Comparison of ENCODE assay signal across 18 cellular contexts in the genomic region with DNA sequence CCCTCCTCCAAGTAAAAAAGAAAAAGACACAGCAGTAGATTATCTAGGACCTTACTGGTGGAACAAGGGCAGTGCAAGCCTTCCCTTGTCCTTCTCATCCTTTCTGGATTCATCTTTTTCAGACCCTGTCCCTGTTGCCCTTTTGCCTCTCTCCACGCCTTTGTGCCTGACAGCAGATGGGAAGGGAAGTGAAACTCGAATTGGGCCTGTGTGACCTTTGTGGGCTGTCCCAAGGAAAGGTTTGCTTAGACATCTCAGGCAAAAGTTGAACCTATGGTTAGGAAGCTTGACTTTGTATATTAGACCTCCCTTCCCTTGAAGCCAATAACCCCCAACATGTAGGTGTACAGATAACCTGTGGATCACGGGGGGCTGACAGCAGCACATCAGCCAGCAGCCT.
A peak's percentile ranks its signal among the peaks of the same experiment; 100 is the strongest.
DNase-seq lines count a peak whose midpoint lies in the region; ATAC-seq and TF ChIP-seq lines count a peak whose summit lies in the region.
"Had no signal": no experiment of that assay in that cellular context is flagged by ENCODE, and none has a peak within 500 bp of the region (broad histone marks: within the 10 kb centered on the region; RNA-seq: fewer than 3 reads in every experiment).

No MANE protein-coding gene starts in this region.

- no peak overlapping the region for H2AFZ ChIP-seq in OCI-LY3 (ENCODE audit: low read depth, low read length)
- H2AFZ ChIP-seq in PC-9 = no peak overlapping the region
- H2AFZ ChIP-seq: GM23248, parathyroid adenoma had no signal

- H3K4me3 ChIP-seq in OCI-LY3 (ENCODE audit: low read length) = peak overlapping the region; percentile 41; the same call in 1 of the 2 replicates
- H3K4me3 ChIP-seq in PC-9 = no peak overlapping the region
- H3K4me3 ChIP-seq: esophagus muscularis mucosa, GM23248, K562 had no signal

- no peaks in the 10 kb centered on the region for H4K20me1 ChIP-seq in OCI-LY3 (ENCODE audit: insufficient read depth, low read length)
- H4K20me1 ChIP-seq in PC-9 (ENCODE audit: insufficient read depth) = no peaks in the 10 kb centered on the region; the same call in none of the 2 replicates

- POLR2A ChIA-PET in PC-9 (lab: Charles Lee; ENCODE audit: unreplicated experiment) = no interaction called here

- peak overlapping the region; percentile 29 for H3K27ac Mint-ChIP-seq in activated naive CD4-positive, alpha-beta T cell treated with anti-CD3 and anti-CD28 coated beads, Interleukin-2, amount 10 ng/mL, durations not matched to agents 7 days and 5 days
- no peak overlapping the region for H3K27ac Mint-ChIP-seq in activated naive CD4-positive, alpha-beta T cell treated with anti-CD3 and anti-CD28 coated beads, Interleukin-2, amount 50 U/mL, for 72 hours
- H3K27ac Mint-ChIP-seq: type B pancreatic cell had no signal

- intact Hi-C loops in PC-9 (cut with micrococcal nuclease; ENCODE audit: unreplicated experiment) = no loop called here

- no peaks in the 10 kb centered on the region for H3K9me3 ChIP-seq in OCI-LY3 (ENCODE audit: insufficient read depth, low read length)
- H3K9me3 ChIP-seq in PC-9 (ENCODE audit: insufficient read depth, low read depth) = no peaks in the 10 kb centered on the region
- H3K9me3 ChIP-seq: esophagus muscularis mucosa had no signal

- BruUV-seq in PC-9 (replicated peaks; lab: Mats Ljungman, UMichigan) = no TSS peak

- 0 out of 2 replicates have a peak, but pooled peaks cover 3% of the 10 kb centered on the region for H3F3A ChIP-seq in PC-9 (ENCODE audit: insufficient read depth, low read depth)

- no peak for DNase-seq in activated naive CD4-positive, alpha-beta T cell treated with anti-CD3 and anti-CD28 coated beads, Interleukin-2, amount 10 ng/mL, durations not matched to agents 7 days and 5 days
- no peak for DNase-seq in activated naive CD4-positive, alpha-beta T cell treated with anti-CD3 and anti-CD28 coated beads, Interleukin-2, amount 50 U/mL, for 72 hours (ENCODE audit: low spot score in 2 of 2)
- no peak for DNase-seq in NCI-H748 (lab: John Stamatoyannopoulos, UW; ENCODE audit: unreplicated experiment)
- DNase-seq in DMS153 treated with DMSO at 0.1 percent for 48 hours (lab: John Stamatoyannopoulos, UW; ENCODE audit: unreplicated experiment) = no peak
- no peak for DNase-seq in PC-9
- DNase-seq: activated naive CD4-positive, alpha-beta T cell treated with anti-CD3 and anti-CD28 coated beads, Interleukin-2, amount 50 U/mL, for 16 hours; DMS53; GM23248; mammary epithelial cell; stimulated activated CD4-positive, alpha-beta T cell treated with anti-CD3 and anti-CD28 coated beads, Interleukin-12 subunit alpha, Interleukin-12 subunit beta, amount 100 ng/mL, for 4 hours had no signal

- H3K4me1 ChIP-seq in OCI-LY3 (ENCODE audit: low read length) (peaks cover 53% of the 10 kb centered on the region), PC-9 (replicated peaks; ENCODE audit: insufficient read depth) (no peaks in the 10 kb centered on the region)

- H3K27ac ChIP-seq in OCI-LY3 (ENCODE audit: low read length) (no peak overlapping the region), PC-9 (no peak overlapping the region)
- H3K27ac ChIP-seq: esophagus muscularis mucosa, GM23248, parathyroid adenoma had no signal

- no peak overlapping the region for H3K9ac ChIP-seq in OCI-LY3 (ENCODE audit: low read length)
- H3K9ac ChIP-seq: GM23248, parathyroid adenoma had no signal

- H3K27me3 ChIP-seq in OCI-LY3 (ENCODE audit: low read depth, low read length) = peaks cover 34% of the 10 kb centered on the region
- no peaks in the 10 kb centered on the region for H3K27me3 ChIP-seq in PC-9 (ENCODE audit: insufficient read depth, low read depth)
- H3K27me3 ChIP-seq: esophagus muscularis mucosa had no signal

- ATAC-seq in activated naive CD4-positive, alpha-beta T cell treated with anti-CD3 and anti-CD28 coated beads, Interleukin-2, amount 50 U/mL, for 72 hours = no peak
- peak; percentile 37 for ATAC-seq in HG02852 (IDR thresholded peaks at IDR 0.05; ENCODE audit: unreplicated experiment)
- no peak for ATAC-seq in HG02571 (IDR thresholded peaks at IDR 0.05; ENCODE audit: unreplicated experiment)
- ATAC-seq: K562, Panc1 had no signal

- TF ChIP-seq CTCF in OCI-LY3 (IDR thresholded peaks at IDR 0.05; ENCODE audit: low read depth, low read length) (no peak), PC-9 (conservative IDR thresholded peaks at IDR 0.05) (no peak)

- H3K36me3 ChIP-seq in OCI-LY3 (replicated peaks; ENCODE audit: low read depth, low read length) (no peaks in the 10 kb centered on the region), PC-9 (ENCODE audit: low read depth) (no peaks in the 10 kb centered on the region)
- H3K36me3 ChIP-seq: esophagus muscularis mucosa had no signal

- H3K4me2 ChIP-seq in OCI-LY3 (ENCODE audit: low read length) (peak overlapping the region; percentile 76), PC-9 (no peak overlapping the region)

- H3K4me1 Mint-ChIP-seq in activated naive CD4-positive, alpha-beta T cell treated with anti-CD3 and anti-CD28 coated beads, Interleukin-2, amount 10 ng/mL, durations not matched to agents 7 days and 5 days = peaks cover 10% of the 10 kb centered on the region

- H3K9me3 Mint-ChIP-seq in activated naive CD4-positive, alpha-beta T cell treated with anti-CD3 and anti-CD28 coated beads, Interleukin-2, amount 10 ng/mL, durations not matched to agents 7 days and 5 days = no peaks in the 10 kb centered on the region
- H3K9me3 Mint-ChIP-seq in activated naive CD4-positive, alpha-beta T cell treated with anti-CD3 and anti-CD28 coated beads, Interleukin-2, amount 50 U/mL, for 72 hours = no peaks in the 10 kb centered on the region
- H3K9me3 Mint-ChIP-seq: type B pancreatic cell had no signal

- no peaks in the 10 kb centered on the region for H3K9me2 ChIP-seq in PC-9 (ENCODE audit: insufficient read depth)

- no peak overlapping the region for H3K4me3 Mint-ChIP-seq in activated naive CD4-positive, alpha-beta T cell treated with anti-CD3 and anti-CD28 coated beads, Interleukin-2, amount 10 ng/mL, durations not matched to agents 7 days and 5 days
- H3K4me3 Mint-ChIP-seq: type B pancreatic cell had no signal

- CTCF ChIA-PET in activated naive CD4-positive, alpha-beta T cell treated with anti-CD3 and anti-CD28 coated beads, Interleukin-2, amount 10 ng/mL, durations not matched to agents 7 days and 5 days (lab: Charles Lee) = interaction anchor here (1.1 kb wide), 1 partner anchor 252 kb away, joined by 3 read pairs; no protein-coding TSS in a partner anchor
- CTCF ChIA-PET in PC-9 (lab: Charles Lee) = no interaction called here

- H3K27me3 Mint-ChIP-seq in activated naive CD4-positive, alpha-beta T cell treated with anti-CD3 and anti-CD28 coated beads, Interleukin-2, amount 10 ng/mL, durations not matched to agents 7 days and 5 days = peaks cover 7% of the 10 kb centered on the region

- H3K36me3 Mint-ChIP-seq in activated naive CD4-positive, alpha-beta T cell treated with anti-CD3 and anti-CD28 coated beads, Interleukin-2, amount 10 ng/mL, durations not matched to agents 7 days and 5 days = no peaks in the 10 kb centered on the region
- H3K36me3 Mint-ChIP-seq in activated naive CD4-positive, alpha-beta T cell treated with anti-CD3 and anti-CD28 coated beads, Interleukin-2, amount 50 U/mL, for 72 hours = no peaks in the 10 kb centered on the region
- H3K36me3 Mint-ChIP-seq: type B pancreatic cell had no signal

- H3K79me2 ChIP-seq in OCI-LY3 (ENCODE audit: low read length) (no peaks in the 10 kb centered on the region), PC-9 (ENCODE audit: low read depth) (no peaks in the 10 kb centered on the region)
